Comparison of ENCODE assay signal across 19 cellular contexts in genomic region chr19:53898166-53898565, GRCh38. TPM values are rescaled to one million over a fixed set of nuclear protein-coding genes. Genes with fewer than 3 reads are reported as not detected.
DNase-seq lines count a peak whose midpoint lies in the region; ATAC-seq and TF ChIP-seq lines count a peak whose summit lies in the region.
"Had no signal": no experiment of that assay in that cellular context is flagged by ENCODE, and none has a peak within 500 bp of the region (broad histone marks: within the 10 kb centered on the region; RNA-seq: fewer than 3 reads in every experiment).

No MANE protein-coding gene starts in this region.

- H3K36me3 Mint-ChIP-seq in endodermal cell (ENCODE audit: low read depth) = no peaks in the 10 kb centered on the region
- no peaks in the 10 kb centered on the region for H3K36me3 Mint-ChIP-seq in nephron progenitor cell (ENCODE audit: low read depth)
- no peaks in the 10 kb centered on the region for H3K36me3 Mint-ChIP-seq in activated T-helper 2 cell treated with anti-CD3 and anti-CD28 coated beads, Interferon-gamma antibody, Interleukin-2, Interleukin-4, amounts not matched to agents 10 μg/mL and 5 μg/mL and 100 μg/mL, durations not matched to agents 14 hours and 24 hours and 36 hours (ENCODE audit: low read depth)
- H3K36me3 Mint-ChIP-seq: CD4-positive, alpha-beta memory T cell had no signal

- intact Hi-C loops in activated T-helper 2 cell treated with anti-CD3 and anti-CD28 coated beads, Interferon-gamma antibody, Interleukin-2, Interleukin-4, amounts not matched to agents 10 μg/mL and 5 μg/mL and 100 μg/mL, durations not matched to agents 14 hours and 24 hours and 36 hours (cut with micrococcal nuclease) = no loop called here

- peaks cover 4 to 21% (median 8%) of the 10 kb centered on the region in 11 experiments; a peak in 14 of 22 replicates for H3K27me3 ChIP-seq in BLaER1 treated with 17β-estradiol and CSF1 and Interleukin-3, amounts not matched to agents 10 nM and 100 nM
- H3K27me3 ChIP-seq in HUES64 (ENCODE audit: insufficient read depth, low read length) = peaks cover 7% of the 10 kb centered on the region; the same call in 1 of the 2 replicates
- peaks cover 15% of the 10 kb centered on the region for H3K27me3 ChIP-seq in endodermal cell (ENCODE audit: control insufficient read depth, insufficient read depth, low read length, poor library complexity, severe bottlenecking)

- no peak overlapping the region for H3K9ac ChIP-seq in BLaER1 treated with 17β-estradiol and CSF1 and Interleukin-3, amounts not matched to agents 10 nM and 100 nM
- H3K9ac ChIP-seq in HUES64 (ENCODE audit: low read depth, low read length) = no peak overlapping the region
- no peak overlapping the region for H3K9ac ChIP-seq in endodermal cell (ENCODE audit: extremely low read depth, low read length, poor library complexity, severe bottlenecking)

- no peak for ATAC-seq in GM18858 (IDR thresholded peaks at IDR 0.05; ENCODE audit: unreplicated experiment)
- no peak for ATAC-seq in HG02678 (IDR thresholded peaks at IDR 0.05; ENCODE audit: unreplicated experiment)

- H3K4me1 ChIP-seq in BLaER1 treated with 17β-estradiol and CSF1 and Interleukin-3, amounts not matched to agents 10 nM and 100 nM = peaks cover 0 to 14% (median 6%) of the 10 kb centered on the region in 10 experiments; a peak in 9 of 20 replicates
- H3K4me1 ChIP-seq in HUES64 (ENCODE audit: insufficient read depth, low read length) (peaks cover 9% of the 10 kb centered on the region), endodermal cell (ENCODE audit: control insufficient read depth, insufficient read depth, low read length) (no peaks in the 10 kb centered on the region)

- peaks cover 2% of the 10 kb centered on the region for H3K9me3 Mint-ChIP-seq in endodermal cell
- no peaks in the 10 kb centered on the region for H3K9me3 Mint-ChIP-seq in nephron progenitor cell
- no peaks in the 10 kb centered on the region for H3K9me3 Mint-ChIP-seq in activated T-helper 2 cell treated with anti-CD3 and anti-CD28 coated beads, Interferon-gamma antibody, Interleukin-2, Interleukin-4, amounts not matched to agents 10 μg/mL and 5 μg/mL and 100 μg/mL, durations not matched to agents 14 hours and 24 hours and 36 hours

- no peaks in the 10 kb centered on the region for H3K9me3 ChIP-seq in BLaER1 treated with 17β-estradiol and CSF1 and Interleukin-3, amounts not matched to agents 10 nM and 100 nM (replicated peaks in 1 of 11)
- no peaks in the 10 kb centered on the region for H3K9me3 ChIP-seq in HUES64 (ENCODE audit: insufficient read depth, low read depth, low read length)
- no peaks in the 10 kb centered on the region for H3K9me3 ChIP-seq in endodermal cell (ENCODE audit: control insufficient read depth, low read length)

- TF ChIP-seq CTCF in endodermal cell (conservative IDR thresholded peaks at IDR 0.05) = no peak
- TF ChIP-seq CTCF in nephron progenitor cell (IDR thresholded peaks at IDR 0.05) = no peak

- no peak for DNase-seq in endodermal cell
- DNase-seq in nephron progenitor cell = no peak
- DNase-seq in activated T-helper 2 cell treated with anti-CD3 and anti-CD28 coated beads, Interferon-gamma antibody, Interleukin-2, Interleukin-4, amounts not matched to agents 10 μg/mL and 5 μg/mL and 100 μg/mL, durations not matched to agents 14 hours and 24 hours and 36 hours (ENCODE audit: low spot score) = no peak
- DNase-seq: DMS79 treated with DMSO at 0.1 percent for 48 hours, GDM1, GOT3, KG1, NCI-H1092, NCI-H1694, NCI-H2107, NCI-H446, Right ventricle myocardium superior had no signal

- no peak overlapping the region for H3K27ac ChIP-seq in BLaER1 treated with 17β-estradiol and CSF1 and Interleukin-3, amounts not matched to agents 10 nM and 100 nM
- 0 out of 2 replicates have a peak overlapping the region, but pooled peaks have one; percentile 55 for H3K27ac ChIP-seq in HUES64 (ENCODE audit: low read depth, low read length)
- H3K27ac ChIP-seq in endodermal cell (ENCODE audit: low read depth, low read length) = no peak overlapping the region

- H3K27ac Mint-ChIP-seq in endodermal cell (no peak overlapping the region), nephron progenitor cell (no peak overlapping the region)
- no peak overlapping the region for H3K27ac Mint-ChIP-seq in activated T-helper 2 cell treated with anti-CD3 and anti-CD28 coated beads, Interferon-gamma antibody, Interleukin-2, Interleukin-4, amounts not matched to agents 10 μg/mL and 5 μg/mL and 100 μg/mL, durations not matched to agents 14 hours and 24 hours and 36 hours
- H3K27ac Mint-ChIP-seq: CD4-positive, alpha-beta memory T cell had no signal

- H3K4me3 Mint-ChIP-seq in endodermal cell = peak overlapping the region; percentile 42
- H3K4me3 Mint-ChIP-seq in nephron progenitor cell = peak overlapping the region; percentile 38
- no peak overlapping the region for H3K4me3 Mint-ChIP-seq in activated T-helper 2 cell treated with anti-CD3 and anti-CD28 coated beads, Interferon-gamma antibody, Interleukin-2, Interleukin-4, amounts not matched to agents 10 μg/mL and 5 μg/mL and 100 μg/mL, durations not matched to agents 14 hours and 24 hours and 36 hours (ENCODE audit: low read depth)
- H3K4me3 Mint-ChIP-seq: CD4-positive, alpha-beta memory T cell had no signal

- H3K4me2 ChIP-seq in BLaER1 treated with 17β-estradiol and CSF1 and Interleukin-3, amounts not matched to agents 10 nM and 100 nM = peak overlapping the region in 7 of 11 experiments; percentile 3 to 34 (median 10); a peak in 2 of 22 replicates

- 7% methylated on average over 15 of the region's 16 CpGs for WGBS in HUES64
- 23 to 43% methylated on average over 12 to 16 of the region's 16 CpGs for WGBS in endodermal cell (ENCODE audit: insufficient coverage in 1 of 2, insufficient read length in 1 of 2), 2 experiments

- no peak overlapping the region for H3K4me3 ChIP-seq in BLaER1 treated with 17β-estradiol and CSF1 and Interleukin-3, amounts not matched to agents 10 nM and 100 nM
- peak overlapping the region; percentile 63 for H3K4me3 ChIP-seq in HUES64 (ENCODE audit: low read length)
- no peak overlapping the region for H3K4me3 ChIP-seq in endodermal cell (ENCODE audit: low read length)

- H3K27me3 Mint-ChIP-seq in endodermal cell (ENCODE audit: insufficient read depth) (peaks cover 36% of the 10 kb centered on the region), nephron progenitor cell (ENCODE audit: low read depth, poor library complexity) (peaks cover 68% of the 10 kb centered on the region)
- H3K27me3 Mint-ChIP-seq in activated T-helper 2 cell treated with anti-CD3 and anti-CD28 coated beads, Interferon-gamma antibody, Interleukin-2, Interleukin-4, amounts not matched to agents 10 μg/mL and 5 μg/mL and 100 μg/mL, durations not matched to agents 14 hours and 24 hours and 36 hours (ENCODE audit: low read depth) = peaks cover 13% of the 10 kb centered on the region

- H4K20me1 ChIP-seq in BLaER1 treated with 17β-estradiol and CSF1 and Interleukin-3, amounts not matched to agents 10 nM and 100 nM = peaks cover 0 to 9% (median 0%) of the 10 kb centered on the region in 11 experiments; a peak in 3 of 22 replicates

- no peaks in the 10 kb centered on the region for H3K36me3 ChIP-seq in BLaER1 treated with 17β-estradiol and CSF1 and Interleukin-3, amounts not matched to agents 10 nM and 100 nM
- H3K36me3 ChIP-seq in HUES64 (ENCODE audit: insufficient read depth, low read length) (peaks cover 2% of the 10 kb centered on the region; the same call in 1 of the 2 replicates), endodermal cell (ENCODE audit: control insufficient read depth, insufficient read depth, low read length) (no peaks in the 10 kb centered on the region)

- H3K4me1 Mint-ChIP-seq in endodermal cell (peaks cover 7% of the 10 kb centered on the region), nephron progenitor cell (peaks cover 17% of the 10 kb centered on the region)
- peaks cover 2% of the 10 kb centered on the region for H3K4me1 Mint-ChIP-seq in activated T-helper 2 cell treated with anti-CD3 and anti-CD28 coated beads, Interferon-gamma antibody, Interleukin-2, Interleukin-4, amounts not matched to agents 10 μg/mL and 5 μg/mL and 100 μg/mL, durations not matched to agents 14 hours and 24 hours and 36 hours (ENCODE audit: low read depth)

RNA-seq across cellular contexts. Expression of gene CACNG7, which starts 10.9 kb away (rescaled TPM):
- polyA plus RNA-seq in HUES64 (2013, experiment 1 of 2) = 19.4 TPM
- polyA plus RNA-seq in HUES64 (2013, experiment 2 of 2) = 38.6 TPM
- total RNA-seq in endodermal cell = 1 to 10 TPM; 2.7 to 3.4 TPM
- 48.2 TPM for polyA plus RNA-seq in endodermal cell (2013, experiment 1 of 2)
- 46.4 TPM for polyA plus RNA-seq in endodermal cell (2013, experiment 2 of 2)
- not detected in 2 replicates for total RNA-seq in activated T-helper 2 cell treated with anti-CD3 and anti-CD28 coated beads, Interferon-gamma antibody, Interleukin-2, Interleukin-4, amounts not matched to agents 10 μg/mL and 5 μg/mL and 100 μg/mL, durations not matched to agents 14 hours and 24 hours and 36 hours
- total RNA-seq: CD4-positive, alpha-beta memory T cell; HT-29; MCF 10A; Right ventricle myocardium superior had no signal
- polyA plus RNA-seq: CD4-positive, alpha-beta memory T cell had no signal

RNA-seq across cellular contexts. Expression of gene PRKCG, which starts 16.2 kb away (rescaled TPM):
- 3.2 TPM for polyA plus RNA-seq in HUES64 (2013, experiment 1 of 2)
- 4.6 TPM for polyA plus RNA-seq in HUES64 (2013, experiment 2 of 2)
- 1 to 10 TPM; 2.7 to 5.6 TPM for total RNA-seq in endodermal cell
- 10.6 TPM for polyA plus RNA-seq in endodermal cell (2013, experiment 1 of 2)
- polyA plus RNA-seq in endodermal cell (2013, experiment 2 of 2) = 8.2 TPM
- total RNA-seq in activated T-helper 2 cell treated with anti-CD3 and anti-CD28 coated beads, Interferon-gamma antibody, Interleukin-2, Interleukin-4, amounts not matched to agents 10 μg/mL and 5 μg/mL and 100 μg/mL, durations not matched to agents 14 hours and 24 hours and 36 hours = not detected in 2 replicates
- total RNA-seq: CD4-positive, alpha-beta memory T cell; MCF 10A; Right ventricle myocardium superior had no signal

RNA-seq across cellular contexts. Expression of gene MYADM, which starts 30.5 kb away (rescaled TPM):
- polyA plus RNA-seq in HUES64 (2013, experiment 1 of 2) = 40.2 TPM
- 49.6 TPM for polyA plus RNA-seq in HUES64 (2013, experiment 2 of 2)
- 100 to 1,000 TPM; 112 to 157 TPM for total RNA-seq in endodermal cell
- polyA plus RNA-seq in endodermal cell (2013, experiment 1 of 2) = 65.5 TPM
- polyA plus RNA-seq in endodermal cell (2013, experiment 2 of 2) = 69.2 TPM
- 96.3 and 102 TPM in 2 replicates for total RNA-seq in activated T-helper 2 cell treated with anti-CD3 and anti-CD28 coated beads, Interferon-gamma antibody, Interleukin-2, Interleukin-4, amounts not matched to agents 10 μg/mL and 5 μg/mL and 100 μg/mL, durations not matched to agents 14 hours and 24 hours and 36 hours
